Comparison of ENCODE assay signal across 33 cellular contexts in the genomic region with DNA sequence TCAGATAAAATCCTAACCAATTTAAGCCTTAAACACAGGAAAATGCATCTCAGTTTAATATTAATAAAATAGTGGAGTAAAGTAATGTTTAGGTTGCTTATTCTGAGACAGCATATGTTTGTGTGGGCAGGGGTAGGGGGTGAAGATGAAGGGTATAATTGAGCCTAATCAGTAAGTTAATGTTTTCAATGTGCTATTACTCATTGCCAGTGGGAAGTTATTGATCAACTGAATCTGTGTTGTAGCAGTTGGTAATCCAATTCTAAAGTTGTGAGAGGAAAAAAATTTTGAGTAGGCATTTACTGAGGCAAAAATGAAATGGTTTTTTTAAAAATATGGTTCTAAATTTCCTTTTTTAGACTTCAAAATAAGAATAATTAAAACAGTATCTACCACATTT. TPM values are rescaled to one million over a fixed set of nuclear protein-coding genes. Genes with fewer than 3 reads are reported as not detected.
"Had no signal": no experiment of that assay in that cellular context is flagged by ENCODE, and none has a peak within 500 bp of the region (broad histone marks: within the 10 kb centered on the region; RNA-seq: fewer than 3 reads in every experiment).

No MANE protein-coding gene starts in this region.

- H3K27me3 Mint-ChIP-seq: memory B cell, progenitor cell of endocrine pancreas had no signal

- H3K36me3 ChIP-seq: esophagus squamous epithelium, heart right ventricle, neural progenitor cell, right atrium auricular region, sigmoid colon, thoracic aorta, tibial nerve, upper lobe of left lung had no signal

- ATAC-seq: effector memory CD8-positive, alpha-beta T cell; heart right ventricle; left lobe of liver; mucosa of descending colon; natural killer cell treated with Interleukin-12 subunit alpha and Interleukin-12 subunit beta and Interleukin-15 and Interleukin-18, amount 100 ng/mL, for 72 hours; stimulated activated naive B cell treated with anti-CD40 and anti-IgM and Interleukin-4, amounts not matched to agents 10 μg/mL and 1 μg/mL and 100 μg/mL, for 72 hours had no signal

- H3K9me3 Mint-ChIP-seq: effector memory CD8-positive, alpha-beta T cell; immature natural killer cell; memory B cell; mesothelial cell of epicardium; natural killer cell treated with Interleukin-12 subunit alpha and Interleukin-12 subunit beta and Interleukin-15 and Interleukin-18, amount 100 ng/mL, for 72 hours; neural progenitor cell; stimulated activated naive B cell treated with anti-CD40 and anti-IgM and Interleukin-4, amounts not matched to agents 10 μg/mL and 1 μg/mL and 100 μg/mL, for 72 hours; stimulated activated naive CD8-positive, alpha-beta T cell treated with anti-CD3 and anti-CD28 coated beads, Interleukin-15, Interleukin-2, amounts not matched to agents 100 ng/mL and 50 ng/mL, for 24 hours had no signal

- H3K79me2 ChIP-seq: parathyroid adenoma had no signal

- DNase-seq: dermis blood vessel endothelial cell; effector memory CD8-positive, alpha-beta T cell; erythroblast; esophagus squamous epithelium; foreskin melanocyte; glutamatergic neuron; heart right ventricle; hippocampal formation; immature natural killer cell; islet precursor cell; mucosa of descending colon; naive B cell; sigmoid colon; stimulated activated naive B cell treated with anti-CD40 and anti-IgM and Interleukin-4, amounts not matched to agents 10 μg/mL and 1 μg/mL and 100 μg/mL, for 72 hours; upper lobe of left lung had no signal

- H3K9me3 ChIP-seq: esophagus squamous epithelium, heart right ventricle, mucosa of descending colon, right atrium auricular region, sigmoid colon, thoracic aorta, tibial nerve, upper lobe of left lung had no signal

- FAIRE-seq: endometrium, urothelium cell line had no signal

- H3K4me1 Mint-ChIP-seq: immature natural killer cell; memory B cell; mesothelial cell of epicardium; naive B cell; neural progenitor cell; stimulated activated naive B cell treated with anti-CD40 and anti-IgM and Interleukin-4, amounts not matched to agents 10 μg/mL and 1 μg/mL and 100 μg/mL, for 72 hours had no signal

- H3K4me1 ChIP-seq: esophagus squamous epithelium, neural progenitor cell, parathyroid adenoma, right atrium auricular region, sigmoid colon, tibial nerve, upper lobe of left lung had no signal

- H3K27ac Mint-ChIP-seq: effector memory CD8-positive, alpha-beta T cell; immature natural killer cell; memory B cell; mesothelial cell of epicardium; naive B cell; natural killer cell treated with Interleukin-12 subunit alpha and Interleukin-12 subunit beta and Interleukin-15 and Interleukin-18, amount 100 ng/mL, for 72 hours; neural progenitor cell; progenitor cell of endocrine pancreas; stimulated activated naive B cell treated with anti-CD40 and anti-IgM and Interleukin-4, amounts not matched to agents 10 μg/mL and 1 μg/mL and 100 μg/mL, for 72 hours; stimulated activated naive CD8-positive, alpha-beta T cell treated with anti-CD3 and anti-CD28 coated beads, Interleukin-15, Interleukin-2, amounts not matched to agents 100 ng/mL and 50 ng/mL, for 24 hours had no signal

- H3K27ac ChIP-seq: coronary artery, esophagus squamous epithelium, heart right ventricle, neural progenitor cell, parathyroid adenoma, right atrium auricular region, sigmoid colon, thoracic aorta, tibial nerve, upper lobe of left lung had no signal

- H3K4me3 Mint-ChIP-seq: effector memory CD8-positive, alpha-beta T cell; immature natural killer cell; memory B cell; mesothelial cell of epicardium; naive B cell; natural killer cell treated with Interleukin-12 subunit alpha and Interleukin-12 subunit beta and Interleukin-15 and Interleukin-18, amount 100 ng/mL, for 72 hours; neural progenitor cell; stimulated activated naive B cell treated with anti-CD40 and anti-IgM and Interleukin-4, amounts not matched to agents 10 μg/mL and 1 μg/mL and 100 μg/mL, for 72 hours; stimulated activated naive CD8-positive, alpha-beta T cell treated with anti-CD3 and anti-CD28 coated beads, Interleukin-15, Interleukin-2, amounts not matched to agents 100 ng/mL and 50 ng/mL, for 24 hours had no signal

- H3K27me3 ChIP-seq: esophagus squamous epithelium, heart right ventricle, neural progenitor cell, right atrium auricular region, sigmoid colon, tibial nerve, upper lobe of left lung had no signal

- H3K9ac ChIP-seq: neural progenitor cell, parathyroid adenoma had no signal

- H2AFZ ChIP-seq: neural progenitor cell, parathyroid adenoma had no signal

- H3K4me2 ChIP-seq: neural progenitor cell had no signal

- H3K4me3 ChIP-seq: coronary artery, esophagus squamous epithelium, heart right ventricle, lung, mucosa of descending colon, neural progenitor cell, right atrium auricular region, sigmoid colon, thoracic aorta, tibial nerve, upper lobe of left lung had no signal

- H3K36me3 Mint-ChIP-seq: immature natural killer cell; memory B cell; mesothelial cell of epicardium; naive B cell; natural killer cell treated with Interleukin-12 subunit alpha and Interleukin-12 subunit beta and Interleukin-15 and Interleukin-18, amount 100 ng/mL, for 72 hours; neural progenitor cell; stimulated activated naive B cell treated with anti-CD40 and anti-IgM and Interleukin-4, amounts not matched to agents 10 μg/mL and 1 μg/mL and 100 μg/mL, for 72 hours had no signal

RNA-seq across cellular contexts. Expression of a gene that starts 16.5 kb away (rescaled TPM):
- polyA plus RNA-seq: immature natural killer cell had no signal

RNA-seq across cellular contexts. Expression of a gene that starts 49.9 kb away (rescaled TPM):
- polyA plus RNA-seq: immature natural killer cell had no signal

RNA-seq across cellular contexts. Expression of a gene that starts 59.7 kb away (rescaled TPM):
- total RNA-seq: dermis blood vessel endothelial cell; esophagus squamous epithelium; heart right ventricle; left lobe of liver; liver; lung; mesothelial cell of epicardium; mucosa of descending colon; natural killer cell treated with Interleukin-12 subunit alpha and Interleukin-12 subunit beta and Interleukin-15 and Interleukin-18, amount 100 ng/mL, for 72 hours; osteoblast; progenitor cell of endocrine pancreas; right atrium auricular region; sigmoid colon; skeletal muscle tissue; thoracic aorta; tibial nerve had no signal
- polyA plus RNA-seq: heart right ventricle, immature natural killer cell, liver had no signal
